10 cellular contexts compared by ENCODE assay signal in genomic region chrX:153984351-153985178, GRCh38. TPM values are rescaled to one million over a fixed set of nuclear protein-coding genes. Genes with fewer than 3 reads are reported as not detected.
DNase-seq lines count a peak whose midpoint lies in the region; ATAC-seq, FAIRE-seq and TF ChIP-seq lines count a peak whose summit lies in the region.
"Had no signal": no experiment of that assay in that cellular context is flagged by ENCODE, and none has a peak within 500 bp of the region (broad histone marks: within the 10 kb centered on the region; RNA-seq: fewer than 3 reads in every experiment).

No MANE protein-coding gene starts in this region.

- FAIRE-seq in urothelium cell line (lab: Jason Lieb, UNC) (no peak), frontal cortex (lab: Jason Lieb, UNC) (no peak)

- peak; percentile 10; the same call in 1 of the 3 replicates for ATAC-seq in DND-41 (ENCODE audit: insufficient read depth, low read depth)
- peak; percentile 37 for ATAC-seq in HG03354 (IDR thresholded peaks at IDR 0.05; ENCODE audit: poor library complexity, severe bottlenecking, unreplicated experiment)
- ATAC-seq in naive thymus-derived CD8-positive, alpha-beta T cell = peak; percentile 50 to 62
- ATAC-seq in HG02981 (IDR thresholded peaks at IDR 0.05; ENCODE audit: unreplicated experiment) = no peak

- H3K4me3 Mint-ChIP-seq in activated naive CD4-positive, alpha-beta T cell treated with anti-CD3 and anti-CD28 coated beads, Interleukin-2, amount 10 ng/mL, durations not matched to agents 7 days and 5 days = peak overlapping the region; percentile 76
- H3K4me3 Mint-ChIP-seq in naive thymus-derived CD8-positive, alpha-beta T cell = peak overlapping the region; percentile 63 to 86 (median 82)
- H3K4me3 Mint-ChIP-seq: endodermal cell had no signal

- peaks cover 8% of the 10 kb centered on the region for H3K36me3 Mint-ChIP-seq in activated naive CD4-positive, alpha-beta T cell treated with anti-CD3 and anti-CD28 coated beads, Interleukin-2, amount 10 ng/mL, durations not matched to agents 7 days and 5 days
- no peaks in the 10 kb centered on the region for H3K36me3 Mint-ChIP-seq in naive thymus-derived CD8-positive, alpha-beta T cell

- no peaks in the 10 kb centered on the region for H3K27me3 ChIP-seq in DND-41 (ENCODE audit: insufficient read depth, low read length, poor library complexity)

- no peak overlapping the region for H3K4me3 ChIP-seq in DND-41 (ENCODE audit: low read depth in 1 of 2, low read length in 2 of 2)

- DNase-seq in DND-41 (peak; percentile 57), hepatic stellate cell (ENCODE audit: low spot score) (no peak), urothelium cell line (ENCODE audit: low spot score) (no peak), frontal cortex (ENCODE audit: low spot score in 2 of 2) (no peak)
- peak; percentile 59 for DNase-seq in activated naive CD4-positive, alpha-beta T cell treated with anti-CD3 and anti-CD28 coated beads, Interleukin-2, amount 10 ng/mL, durations not matched to agents 7 days and 5 days
- peak in 5 of 10 donors; percentile 24 to 70 (median 46) for DNase-seq in naive thymus-derived CD8-positive, alpha-beta T cell
- DNase-seq: NCI-H1930 had no signal

- H4K20me1 ChIP-seq in DND-41 (ENCODE audit: insufficient read depth, low read length) = no peaks in the 10 kb centered on the region

- no peak overlapping the region for H2AFZ ChIP-seq in DND-41 (ENCODE audit: low read depth, low read length)

- peaks cover 12% of the 10 kb centered on the region for H3K79me2 ChIP-seq in DND-41 (ENCODE audit: insufficient read depth, low read length)

- CTCF ChIA-PET in activated naive CD4-positive, alpha-beta T cell treated with anti-CD3 and anti-CD28 coated beads, Interleukin-2, amount 10 ng/mL, durations not matched to agents 7 days and 5 days (lab: Charles Lee) = interaction anchor here (0.8 kb wide), 1 partner anchor 11 kb away, joined by 3 read pairs; no protein-coding TSS in a partner anchor

- no peaks in the 10 kb centered on the region for H3K9me3 ChIP-seq in DND-41 (ENCODE audit: insufficient read depth, low read length, severe bottlenecking)

- no peak for TF ChIP-seq CTCF in DND-41 (IDR thresholded peaks at IDR 0.05; ENCODE audit: borderline replicate concordance, extremely low read depth, low read length, poor library complexity, severe bottlenecking)

- H3K27ac ChIP-seq in DND-41 (ENCODE audit: low read length) = no peak overlapping the region

- H3K9me3 Mint-ChIP-seq in activated naive CD4-positive, alpha-beta T cell treated with anti-CD3 and anti-CD28 coated beads, Interleukin-2, amount 10 ng/mL, durations not matched to agents 7 days and 5 days = no peaks in the 10 kb centered on the region
- no peaks in the 10 kb centered on the region for H3K9me3 Mint-ChIP-seq in naive thymus-derived CD8-positive, alpha-beta T cell

- H3K9ac ChIP-seq in DND-41 (ENCODE audit: low read depth, low read length) = no peak overlapping the region

- peaks cover 72% of the 10 kb centered on the region for H3K4me1 Mint-ChIP-seq in activated naive CD4-positive, alpha-beta T cell treated with anti-CD3 and anti-CD28 coated beads, Interleukin-2, amount 10 ng/mL, durations not matched to agents 7 days and 5 days
- H3K4me1 Mint-ChIP-seq in naive thymus-derived CD8-positive, alpha-beta T cell = peaks cover 15 to 60% (median 47%) of the 10 kb centered on the region in 4 donors
- H3K4me1 Mint-ChIP-seq: endodermal cell had no signal

- H3K4me1 ChIP-seq in DND-41 (ENCODE audit: insufficient read depth, low read length) = peaks cover 31% of the 10 kb centered on the region

- no peaks in the 10 kb centered on the region for H3K27me3 Mint-ChIP-seq in activated naive CD4-positive, alpha-beta T cell treated with anti-CD3 and anti-CD28 coated beads, Interleukin-2, amount 10 ng/mL, durations not matched to agents 7 days and 5 days
- no peaks in the 10 kb centered on the region for H3K27me3 Mint-ChIP-seq in naive thymus-derived CD8-positive, alpha-beta T cell

- POLR2A ChIA-PET in naive thymus-derived CD8-positive, alpha-beta T cell (lab: Charles Lee) = interaction anchor here (1.1 to 4.6 kb wide), 6 partner anchors 12 to 111 kb away, joined by 3 to 69 read pairs (median 7); partner anchors contain the start of genes HCFC1, IRAK1 and TMEM187

- H3K4me2 ChIP-seq in DND-41 (ENCODE audit: insufficient read depth, low read length) = no peak overlapping the region

- H3K36me3 ChIP-seq in DND-41 (ENCODE audit: insufficient read depth, low read length) = peaks cover 9% of the 10 kb centered on the region

- H3K27ac Mint-ChIP-seq in activated naive CD4-positive, alpha-beta T cell treated with anti-CD3 and anti-CD28 coated beads, Interleukin-2, amount 10 ng/mL, durations not matched to agents 7 days and 5 days = peak overlapping the region; percentile 99
- H3K27ac Mint-ChIP-seq in naive thymus-derived CD8-positive, alpha-beta T cell = peak overlapping the region; percentile 79 to 98 (median 97)
- H3K27ac Mint-ChIP-seq: endodermal cell had no signal

RNA-seq across cellular contexts. Expression of gene TMEM187, which starts 12.0 kb away (rescaled TPM):
- 10 to 100 TPM in 1 of 2 experiments, 1 to 10 TPM in 1; 9.3 to 11.2 TPM for total RNA-seq in naive thymus-derived CD8-positive, alpha-beta T cell
- 10 to 100 TPM in 1 of 3 donors, 1 to 10 TPM in 2; 3.1 to 13.6 (median 8.9) TPM for polyA plus RNA-seq in naive thymus-derived CD8-positive, alpha-beta T cell
- 1.6 TPM for total RNA-seq in frontal cortex

RNA-seq across cellular contexts. Expression of gene HCFC1, which starts 12.9 kb away (rescaled TPM):
- 10 to 100 TPM; 62.4 to 64.9 TPM for total RNA-seq in naive thymus-derived CD8-positive, alpha-beta T cell
- polyA plus RNA-seq in naive thymus-derived CD8-positive, alpha-beta T cell = 10 to 100 TPM in 1 of 3 donors, 1 to 10 TPM in 2; 3.3 to 11.9 (median 7.9) TPM
- total RNA-seq in frontal cortex = 9.4 TPM

RNA-seq across cellular contexts. Expression of gene IRAK1, which starts 35.1 kb away (rescaled TPM):
- 10 to 100 TPM; 68.8 to 76.6 TPM for total RNA-seq in naive thymus-derived CD8-positive, alpha-beta T cell
- polyA plus RNA-seq in naive thymus-derived CD8-positive, alpha-beta T cell = 10 to 100 TPM; 23.9 to 44.7 (median 27.8) TPM
- total RNA-seq in frontal cortex = 6.9 TPM

RNA-seq across cellular contexts. Expression of gene RENBP, which starts 40.1 kb away (rescaled TPM):
- 10 to 100 TPM; 17.8 to 18.2 TPM for total RNA-seq in naive thymus-derived CD8-positive, alpha-beta T cell
- polyA plus RNA-seq in naive thymus-derived CD8-positive, alpha-beta T cell = under 1 TPM; 0.49 to 0.96 (median 0.73) TPM
- total RNA-seq in frontal cortex = 2.4 TPM

RNA-seq across cellular contexts. Expression of gene NAA10, which starts 49.7 kb away (rescaled TPM):
- total RNA-seq in naive thymus-derived CD8-positive, alpha-beta T cell = 10 to 100 TPM; 72.1 to 80.8 TPM
- polyA plus RNA-seq in naive thymus-derived CD8-positive, alpha-beta T cell = 10 to 100 TPM; 66.8 to 73.3 (median 71.3) TPM
- total RNA-seq in frontal cortex = 21.6 TPM

Comparison
In these comparisons a context has a peak if more than half of its experiments do, and no peak if none do; other contexts are left out.
1. DNase-seq: peak in DND-41 (single experiment) and activated naive CD4-positive, alpha-beta T cell treated with anti-CD3 and anti-CD28 coated beads, Interleukin-2, amount 10 ng/mL, durations not matched to agents 7 days and 5 days (single experiment); none in hepatic stellate cell (single experiment), urothelium cell line (single experiment) and frontal cortex (0 of 2).